ENCODE assay signal across 10 cellular contexts in the genomic region with DNA sequence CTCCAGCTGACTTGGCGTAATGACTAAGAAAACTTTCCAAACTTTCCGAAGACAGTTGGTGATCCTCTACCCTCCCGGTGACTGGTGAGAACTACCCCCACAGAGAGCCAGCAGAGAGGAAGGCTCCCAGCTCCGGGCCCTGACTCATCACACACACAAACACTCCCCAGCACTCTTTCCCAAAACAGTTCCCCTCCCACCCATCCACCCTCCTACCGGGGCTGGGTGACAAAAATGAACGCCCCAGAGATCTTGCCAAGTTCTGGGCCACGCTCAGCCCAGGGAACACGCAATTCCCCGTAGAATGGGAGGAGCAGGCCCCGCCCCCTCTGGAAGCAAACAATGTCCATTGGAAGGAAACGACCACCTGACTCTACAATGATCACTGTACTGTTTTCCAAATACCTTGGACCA. TPM values are rescaled to one million over a fixed set of nuclear protein-coding genes. Genes with fewer than 3 reads are reported as not detected.
A peak's percentile ranks its signal among the peaks of the same experiment; 100 is the strongest.
DNase-seq lines count a peak whose midpoint lies in the region; ATAC-seq, FAIRE-seq and TF ChIP-seq lines count a peak whose summit lies in the region.
"Had no signal": no experiment of that assay in that cellular context is flagged by ENCODE, and none has a peak within 500 bp of the region (broad histone marks: within the 10 kb centered on the region; RNA-seq: fewer than 3 reads in every experiment).

No MANE protein-coding gene starts in this region.

- in situ Hi-C loops in brain microvascular endothelial cell (cut with HindIII; ENCODE audit: low pct_ligation_motif_present, low sequenced_read_pairs), result no loop called here

- H3K36me3 ChIP-seq in brain microvascular endothelial cell (replicated peaks) (no peaks in the 10 kb centered on the region), keratinocyte (ENCODE audit: control insufficient read depth in 2 of 2, extremely low read depth in 1 of 2, insufficient read depth in 2 of 2, low read length in 2 of 2) (no peaks in the 10 kb centered on the region), tibial artery (no peaks in the 10 kb centered on the region)
- H3K36me3 ChIP-seq: pancreas had no signal

- no peak overlapping the region for H3K9ac ChIP-seq in keratinocyte (ENCODE audit: control insufficient read depth, extremely low read depth, insufficient read depth, low read length)

- DNase-seq in HT1080 (ENCODE audit: low read depth), result peak; percentile 78
- DNase-seq in brain microvascular endothelial cell, result peak; percentile 55
- peak; percentile 56 for DNase-seq in keratinocyte (ENCODE audit: low read depth, low spot score)
- DNase-seq in tibial artery, result peak; percentile 90 to 98
- no peak for DNase-seq in NAMALWA (ENCODE audit: low spot score)
- no peak for DNase-seq in activated CD4-positive, alpha-beta T cell treated with anti-CD3 and anti-CD28 coated beads, Interleukin-2, amount 50 U/mL, for 1 hour
- DNase-seq: activated CD4-positive, alpha-beta T cell treated with anti-CD3 and anti-CD28 coated beads for 36 hours; NCI-H2171 treated with DMSO at 0.1 percent for 48 hours had no signal

- H4K20me1 ChIP-seq in keratinocyte (ENCODE audit: control insufficient read depth, extremely low read depth, insufficient read depth, low read length), result no peaks in the 10 kb centered on the region

- H3K27ac ChIP-seq in brain microvascular endothelial cell (no peak overlapping the region), keratinocyte (ENCODE audit: control insufficient read depth, insufficient read depth, low read length) (peak overlapping the region; percentile 59), tibial artery (peak overlapping the region; percentile 87 to 91)
- H3K27ac ChIP-seq: pancreas had no signal

- H3K4me2 ChIP-seq in keratinocyte (ENCODE audit: control insufficient read depth, extremely low read depth, insufficient read depth, low read depth, low read length), result peak overlapping the region; percentile 78

- H3K9me3 ChIP-seq in keratinocyte (ENCODE audit: control insufficient read depth, low read depth, low read length) (no peaks in the 10 kb centered on the region), tibial artery (no peaks in the 10 kb centered on the region)
- H3K9me3 ChIP-seq: pancreas had no signal

- no peaks in the 10 kb centered on the region for H3K79me2 ChIP-seq in keratinocyte (ENCODE audit: control insufficient read depth, insufficient read depth, low read length)

- H3K27me3 ChIP-seq in brain microvascular endothelial cell (replicated peaks), result no peaks in the 10 kb centered on the region
- H3K27me3 ChIP-seq in keratinocyte (ENCODE audit: control insufficient read depth, extremely low read depth, insufficient read depth, low read length), result no peaks in the 10 kb centered on the region
- no peaks in the 10 kb centered on the region for H3K27me3 ChIP-seq in tibial artery

- H3K9me1 ChIP-seq in keratinocyte (ENCODE audit: control insufficient read depth, extremely low read depth, insufficient read depth, low read length), result no peaks in the 10 kb centered on the region

- FAIRE-seq in keratinocyte (lab: Jason Lieb, UNC), result peak; percentile 80
- FAIRE-seq: pancreas had no signal

- no peak for ATAC-seq in HG02981 (IDR thresholded peaks at IDR 0.05; ENCODE audit: unreplicated experiment)
- ATAC-seq: activated CD4-positive, alpha-beta T cell treated with anti-CD3 and anti-CD28 coated beads for 36 hours had no signal

- dilution Hi-C loops in keratinocyte (cut with MboI; ENCODE audit: extremely low pct_ligation_motif_present, low sequenced_read_pairs), result no loop called here

- H3K4me3 ChIP-seq in brain microvascular endothelial cell (ENCODE audit: low read depth, low read length), result peak overlapping the region; percentile 24
- H3K4me3 ChIP-seq in keratinocyte (ENCODE audit: control insufficient read depth in 2 of 3, extremely low read depth in 1 of 3, insufficient read depth in 2 of 3, low read depth in 1 of 3, low read length in 3 of 3), result peak overlapping the region in 1 of 3 experiments; percentile 60
- peak overlapping the region; percentile 30 to 39 for H3K4me3 ChIP-seq in tibial artery
- H3K4me3 ChIP-seq: pancreas had no signal

- H3K4me1 ChIP-seq in keratinocyte (ENCODE audit: control insufficient read depth, extremely low read depth, insufficient read depth, low read length), result peaks cover 33% of the 10 kb centered on the region
- H3K4me1 ChIP-seq in tibial artery, result peaks cover 0 to 44% (median 28%) of the 10 kb centered on the region in 4 donors

- no peak for TF ChIP-seq CTCF in brain microvascular endothelial cell (IDR thresholded peaks at IDR 0.05; ENCODE audit: low read depth, low read length, missing control alignments)
- TF ChIP-seq CTCF in keratinocyte (optimal IDR thresholded peaks at IDR 0.05 in 1 of 3, IDR thresholded peaks at IDR 0.05 in 1 of 3, conservative IDR thresholded peaks at IDR 0.05 in 1 of 3; ENCODE audit: extremely low read depth in 1 of 3, insufficient read depth in 2 of 3, low read length in 3 of 3), result no peak
- peak; percentile 11 to 23 for TF ChIP-seq CTCF in tibial artery (IDR thresholded peaks at IDR 0.05)

- intact Hi-C loops in tibial artery (cut with DNase I; ENCODE audit: low total_unique reads), result loop anchor here (2.0 kb wide), 1 partner anchor 91 kb away; a partner anchor contains a TSS

- H2AFZ ChIP-seq in keratinocyte (ENCODE audit: control insufficient read depth, low read length), result peak overlapping the region; percentile 67

RNA-seq across cellular contexts. Expression of a gene that starts 21.3 kb away (rescaled TPM):
- 41.2 and 49.5 TPM in 2 replicates for total RNA-seq in HT1080 (2014; rRNA removed; shearing (Covaris generic))
- 46.8 and 54.7 TPM in 2 replicates for polyA plus RNA-seq in HT1080 (2015; cell fraction: cytosol; rRNA removed)
- 47.4 and 51.2 TPM in 2 replicates for polyA plus RNA-seq in HT1080 (2015; cell fraction: nucleus; rRNA removed)
- 5.5 to 17.0 TPM (median 11.4 TPM) in 3 replicates for polyA plus RNA-seq in keratinocyte
- polyA plus RNA-seq in keratinocyte (2011; ENCODE audit: low read depth), result 5.6 TPM
- polyA plus RNA-seq in keratinocyte (2011; cell fraction: cytosol; rRNA removed), result 9.6 and 11.3 TPM in 2 replicates
- polyA plus RNA-seq in keratinocyte (2011; cell fraction: nucleus; rRNA removed), result 25.5 and 27.8 TPM in 2 replicates
- 2.6 and 13.3 TPM in 2 replicates for polyA plus RNA-seq in keratinocyte (2012; ENCODE audit: low replicate concordance)
- 5.7 to 14.7 TPM (median 11.8 TPM) in 3 replicates for polyA minus RNA-seq in keratinocyte
- polyA minus RNA-seq in keratinocyte (2011; cell fraction: cytosol; rRNA and poly(A)+ RNA removed), result 8.8 TPM
- 9.9 and 19.9 TPM in 2 replicates for polyA minus RNA-seq in keratinocyte (2011; cell fraction: nucleus; rRNA and poly(A)+ RNA removed)

Comparison
In these comparisons a context has a peak if more than half of its experiments do, and no peak if none do; other contexts are left out.
1. DNase-seq: peak in HT1080 (single experiment), brain microvascular endothelial cell (single experiment), keratinocyte (single experiment) and tibial artery (2 of 2); none in NAMALWA (single experiment) and activated CD4-positive, alpha-beta T cell treated with anti-CD3 and anti-CD28 coated beads, Interleukin-2, amount 50 U/mL, for 1 hour (single experiment).
2. CTCF ChIP-seq: peak in tibial artery (2 of 2); none in brain microvascular endothelial cell (single experiment) and keratinocyte (0 of 3).